10 cellular contexts compared by ENCODE assay signal in genomic region chr16:85173981-85174751, GRCh38.
DNase-seq lines count a peak whose midpoint lies in the region; ATAC-seq, FAIRE-seq and TF ChIP-seq lines count a peak whose summit lies in the region.
"Had no signal": no experiment of that assay in that cellular context is flagged by ENCODE, and none has a peak within 500 bp of the region (broad histone marks: within the 10 kb centered on the region; RNA-seq: fewer than 3 reads in every experiment).

No MANE protein-coding gene starts in this region.

- peak overlapping the region; percentile 98 for H3K27ac Mint-ChIP-seq in HFFc6

- in situ Hi-C loops in ACHN (cut with HindIII; ENCODE audit: low pct_ligation_motif_present, low pct_unique_long_range_greater_than_20kb, low sequenced_read_pairs), result no loop called here

- intact Hi-C loops in ascending aorta (cut with DNase I), result loop anchor here (5.0 kb wide), 2 partner anchors 33 to 58 kb away; no protein-coding TSS in a partner anchor
- intact Hi-C loops in left lung (cut with DNase I), result no loop called here

- H3K4me3 ChIP-seq in ascending aorta, result no peak overlapping the region
- peak overlapping the region in 1 of 2 donors; percentile 2 for H3K4me3 ChIP-seq in left lung

- peak overlapping the region; percentile 36 to 76 for H3K27ac ChIP-seq in ascending aorta
- H3K27ac ChIP-seq in left lung, result peak overlapping the region in 1 of 2 donors; percentile 41

- DNase-seq in 8988T (peak; percentile 93), HFFc6 (peak; percentile 88), ascending aorta (ENCODE audit: low spot score in 2 of 2) (peak in 1 of 2 donors; percentile 79), left lung (no peak), OCI-M2 (lab: John Stamatoyannopoulos, UW; ENCODE audit: unreplicated experiment) (no peak), GM12892 (ENCODE audit: insufficient read length) (no peak), ACHN (no peak)
- DNase-seq: heart right ventricle had no signal

- H3K4me1 ChIP-seq in ascending aorta, result peaks cover 9 to 38% of the 10 kb centered on the region in 2 donors
- peaks cover 10 to 61% of the 10 kb centered on the region in 2 donors for H3K4me1 ChIP-seq in left lung

- H3K4me1 Mint-ChIP-seq in HFFc6 (ENCODE audit: low read depth), result peaks cover 76% of the 10 kb centered on the region

- H3K4me3 Mint-ChIP-seq in HFFc6, result peak overlapping the region; percentile 95

- peaks cover 22% of the 10 kb centered on the region for H3K36me3 Mint-ChIP-seq in HFFc6 (ENCODE audit: low read depth)

- H3K27me3 Mint-ChIP-seq in HFFc6 (ENCODE audit: insufficient read depth), result peaks cover 5% of the 10 kb centered on the region

- H3K27me3 ChIP-seq in ascending aorta, result no peaks in the 10 kb centered on the region
- peaks cover 0 to 56% of the 10 kb centered on the region in 2 donors for H3K27me3 ChIP-seq in left lung

- TF ChIP-seq CTCF in HFFc6 (IDR thresholded peaks at IDR 0.05), result peak; percentile 5; the same call in 1 of the 2 replicates
- TF ChIP-seq CTCF in ascending aorta (IDR thresholded peaks at IDR 0.05), result no peak
- TF ChIP-seq CTCF in left lung (IDR thresholded peaks at IDR 0.05), result no peak

- no peak for TF ChIP-seq POLR2A in GM12892 (IDR thresholded peaks at IDR 0.05; ENCODE audit: low read depth, low read length)

- no peaks in the 10 kb centered on the region for H3K9me3 ChIP-seq in ascending aorta
- H3K9me3 ChIP-seq in left lung, result no peaks in the 10 kb centered on the region
- H3K9me3 ChIP-seq: heart right ventricle had no signal

- peak; percentile 21 for ATAC-seq in left lung
- no peak for ATAC-seq in GM21737 (IDR thresholded peaks at IDR 0.05; ENCODE audit: unreplicated experiment)

- peaks cover 8% of the 10 kb centered on the region for H3K9me3 Mint-ChIP-seq in HFFc6

- H3K36me3 ChIP-seq in ascending aorta, result no peaks in the 10 kb centered on the region
- no peaks in the 10 kb centered on the region for H3K36me3 ChIP-seq in left lung
- H3K36me3 ChIP-seq: heart right ventricle had no signal

- no peak for FAIRE-seq in GM12892 (lab: Jason Lieb, UNC)
- FAIRE-seq: G401.6 had no signal

Comparison
In these comparisons a context has a peak if more than half of its experiments do, and no peak if none do; other contexts are left out.
1. DNase-seq: peak in 8988T (single experiment) and HFFc6 (single experiment); none in left lung (0 of 2), OCI-M2 (single experiment), GM12892 (single experiment) and ACHN (single experiment).